Comparison of ENCODE assay signal across 1 cellular context in genomic region chr2:235762832-235763598, GRCh38.
TF ChIP-seq lines count a peak whose summit lies in the region.

No MANE protein-coding gene starts in this region.

TF ChIP-seq in A549, 52 proteins besides CTCF, POLR2A, EP300 and RAD21 (continued from another document):
- no peak for TF ChIP-seq PHF8 (IDR thresholded peaks at IDR 0.05; ENCODE audit: borderline replicate concordance, low read depth)
- no peak for TF ChIP-seq FOXS1 (CRISPR knock-in tag; IDR thresholded peaks at IDR 0.05)
- TF ChIP-seq HOXA7 (CRISPR knock-in tag; IDR thresholded peaks at IDR 0.05) = no peak
- TF ChIP-seq RFX5 (IDR thresholded peaks at IDR 0.05) = no peak
- TF ChIP-seq TP53 (CRISPR knock-in tag; IDR thresholded peaks at IDR 0.05) = no peak
- no peak for TF ChIP-seq HDAC2 (IDR thresholded peaks at IDR 0.05)
- no peak for TF ChIP-seq FOSL2 (IDR thresholded peaks at IDR 0.05)
- TF ChIP-seq FOSL2 (CRISPR knock-in tag; IDR thresholded peaks at IDR 0.05) = no peak
- TF ChIP-seq TFCP2L1 (CRISPR knock-in tag; IDR thresholded peaks at IDR 0.05) = no peak
- TF ChIP-seq ZSCAN20 (CRISPR knock-in tag; IDR thresholded peaks at IDR 0.05) = no peak
- TF ChIP-seq RNF2 (IDR thresholded peaks at IDR 0.05; ENCODE audit: borderline replicate concordance, low read depth) = no peak
- TF ChIP-seq POLR2AphosphoS2 (conservative IDR thresholded peaks at IDR 0.05; ENCODE audit: low read length) = no peak
TF ChIP-seq in A549: peak in this region for 0.
